In genomic region chr2:37658682-37659081, GRCh38 we compare ENCODE assay signal across 1 cellular context.
TF ChIP-seq lines count a peak whose summit lies in the region.

No MANE protein-coding gene starts in this region.

TF ChIP-seq in IMR-90, 13 proteins besides CTCF, POLR2A, EP300 and RAD21 (continued from another document):
- TF ChIP-seq ELK1 (IDR thresholded peaks at IDR 0.05; ENCODE audit: borderline replicate concordance, low read depth, low read length) (no peak), RCOR1 (IDR thresholded peaks at IDR 0.05; ENCODE audit: insufficient replicate concordance, low read length) (no peak), BHLHE40 (IDR thresholded peaks at IDR 0.05; ENCODE audit: low read depth, low read length) (no peak)
